9 cellular contexts compared by ENCODE assay signal in the genomic region with DNA sequence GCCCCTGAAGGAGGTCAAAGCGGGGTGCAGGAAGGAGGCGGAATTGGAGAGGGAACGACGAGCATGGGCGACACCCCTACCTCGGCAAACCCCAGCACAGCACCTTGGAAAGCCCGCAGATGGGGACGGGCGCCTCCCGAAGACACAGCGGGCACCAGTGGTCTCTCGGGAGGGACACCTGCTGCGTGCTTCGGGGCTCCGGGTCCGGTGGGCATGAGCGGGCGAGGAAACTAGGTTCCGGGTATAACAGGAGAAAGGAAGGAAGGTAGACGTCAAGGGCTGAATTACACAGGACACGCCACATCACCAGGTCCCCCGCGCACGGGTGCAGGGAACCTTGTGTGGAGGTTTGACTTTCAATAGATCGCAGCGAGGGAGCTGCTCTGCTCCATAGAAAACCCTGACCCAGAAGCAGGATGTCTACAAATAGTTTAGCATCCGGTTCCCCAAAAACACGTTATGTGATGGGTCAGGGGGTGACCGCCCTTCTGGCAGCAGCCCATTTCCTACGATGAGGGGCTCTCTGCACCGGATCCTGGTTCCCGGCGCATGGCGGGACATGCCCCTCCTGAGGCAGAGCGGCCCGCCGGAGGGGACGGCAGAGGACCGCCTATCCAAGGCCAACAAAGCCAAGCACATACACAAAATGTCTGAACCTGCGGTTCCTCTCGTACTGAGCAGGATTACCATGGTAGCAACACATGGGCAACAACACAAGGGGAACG.
A peak's percentile ranks its signal among the peaks of the same experiment; 100 is the strongest.
DNase-seq lines count a peak whose midpoint lies in the region; ATAC-seq and TF ChIP-seq lines count a peak whose summit lies in the region.
"Had no signal": no experiment of that assay in that cellular context is flagged by ENCODE, and none has a peak within 500 bp of the region (broad histone marks: within the 10 kb centered on the region; RNA-seq: fewer than 3 reads in every experiment).

No MANE protein-coding gene starts in this region.

- H3K36me3 Mint-ChIP-seq in HFFc6 (ENCODE audit: low read depth): no peaks in the 10 kb centered on the region

- H3K9ac ChIP-seq in MM.1S (ENCODE audit: low read length): no peak overlapping the region

- H4K20me1 ChIP-seq in MM.1S (ENCODE audit: insufficient read depth, low read length): no peaks in the 10 kb centered on the region

- H3K79me2 ChIP-seq in MM.1S (ENCODE audit: low read length): no peaks in the 10 kb centered on the region

- peak; percentile 17 to 22 for ATAC-seq in activated CD4-positive, CD25-positive, alpha-beta regulatory T cell treated with anti-CD3 and anti-CD28 coated beads, Interleukin-2, amount 50 U/mL, for 24 hours
- peak; percentile 62 for ATAC-seq in stimulated activated naive CD8-positive, alpha-beta T cell treated with anti-CD3 and anti-CD28 coated beads, Interleukin-15, amount 100 ng/mL, for 72 hours

- H3K9me2 ChIP-seq in MM.1S (replicated peaks; ENCODE audit: insufficient read depth, low read length): no peaks in the 10 kb centered on the region

- TF ChIP-seq CTCF in MM.1S (IDR thresholded peaks at IDR 0.05; ENCODE audit: low read length): no peak
- TF ChIP-seq CTCF in left ventricle myocardium inferior (IDR thresholded peaks at IDR 0.05; ENCODE audit: borderline replicate concordance): no peak
- no peak for TF ChIP-seq CTCF in HFFc6 (IDR thresholded peaks at IDR 0.05)

- intact Hi-C loops in left ventricle myocardium inferior (cut with micrococcal nuclease): loop anchor here (5.0 kb wide), 1 partner anchor 97 kb away; no protein-coding TSS in a partner anchor

- no peaks in the 10 kb centered on the region for H3K9me3 ChIP-seq in MM.1S (replicated peaks; ENCODE audit: insufficient read depth, low read length)
- no peaks in the 10 kb centered on the region for H3K9me3 ChIP-seq in left ventricle myocardium inferior (replicated peaks)
- H3K9me3 ChIP-seq: adrenal gland had no signal

- H3F3A ChIP-seq in MM.1S (ENCODE audit: insufficient read depth, low read length): no peaks in the 10 kb centered on the region

- peak overlapping the region; percentile 94 to 97 for H3K27ac Mint-ChIP-seq in stimulated activated naive CD8-positive, alpha-beta T cell treated with anti-CD3 and anti-CD28 coated beads, Interleukin-15, amount 100 ng/mL, for 72 hours
- no peak overlapping the region for H3K27ac Mint-ChIP-seq in HFFc6

- peak overlapping the region; percentile 86; the same call in 1 of the 2 replicates for H3K4me2 ChIP-seq in MM.1S (ENCODE audit: low read depth, low read length)

- peak overlapping the region; percentile 54 for H3K4me3 ChIP-seq in MM.1S (ENCODE audit: low read length)
- H3K4me3 ChIP-seq in left ventricle myocardium inferior: peak overlapping the region; percentile 72

- peaks cover 13% of the 10 kb centered on the region for H3K4me1 Mint-ChIP-seq in stimulated activated naive CD8-positive, alpha-beta T cell treated with anti-CD3 and anti-CD28 coated beads, Interleukin-15, amount 100 ng/mL, for 72 hours
- H3K4me1 Mint-ChIP-seq in HFFc6 (ENCODE audit: low read depth): peaks cover 8% of the 10 kb centered on the region; the same call in 1 of the 2 replicates

- no peaks in the 10 kb centered on the region for H3K9me3 Mint-ChIP-seq in stimulated activated naive CD8-positive, alpha-beta T cell treated with anti-CD3 and anti-CD28 coated beads, Interleukin-15, amount 100 ng/mL, for 72 hours
- H3K9me3 Mint-ChIP-seq in HFFc6: no peaks in the 10 kb centered on the region

- DNase-seq in activated CD4-positive, CD25-positive, alpha-beta regulatory T cell treated with anti-CD3 and anti-CD28 coated beads, Interleukin-2, amount 50 U/mL, for 72 hours: no peak
- DNase-seq in MM.1S: no peak
- DNase-seq in left ventricle myocardium inferior: no peak
- DNase-seq in stimulated activated naive CD8-positive, alpha-beta T cell treated with anti-CD3 and anti-CD28 coated beads, Interleukin-15, amount 100 ng/mL, for 72 hours: peak; percentile 30 to 47
- DNase-seq in HFFc6: no peak
- no peak for DNase-seq in COLO829 (ENCODE audit: low spot score)
- DNase-seq in COR-L47 (lab: John Stamatoyannopoulos, UW): no peak

- H3K27me3 ChIP-seq in MM.1S (replicated peaks; ENCODE audit: insufficient read depth, low read length) (no peaks in the 10 kb centered on the region), left ventricle myocardium inferior (ENCODE audit: low read depth) (peaks cover 12% of the 10 kb centered on the region)

- 0 out of 2 replicates have a peak, but pooled peaks cover 3% of the 10 kb centered on the region for H3K4me1 ChIP-seq in MM.1S (ENCODE audit: low read length)
- H3K4me1 ChIP-seq in left ventricle myocardium inferior: peaks cover 14% of the 10 kb centered on the region

- H3K27ac ChIP-seq in MM.1S (ENCODE audit: low read length) (no peak overlapping the region), left ventricle myocardium inferior (replicated peaks) (peak overlapping the region; percentile 54)
- H3K27ac ChIP-seq: adrenal gland had no signal

- H3K4me3 Mint-ChIP-seq in stimulated activated naive CD8-positive, alpha-beta T cell treated with anti-CD3 and anti-CD28 coated beads, Interleukin-15, amount 100 ng/mL, for 72 hours: peak overlapping the region; percentile 77 to 84
- H3K4me3 Mint-ChIP-seq in HFFc6: no peak overlapping the region

- peaks cover 16% of the 10 kb centered on the region for H3K27me3 Mint-ChIP-seq in stimulated activated naive CD8-positive, alpha-beta T cell treated with anti-CD3 and anti-CD28 coated beads, Interleukin-15, amount 100 ng/mL, for 72 hours
- no peaks in the 10 kb centered on the region; the same call in none of the 2 replicates for H3K27me3 Mint-ChIP-seq in HFFc6 (ENCODE audit: insufficient read depth)

- peak overlapping the region; percentile 81 for H2AFZ ChIP-seq in MM.1S (ENCODE audit: low read length)

- no peaks in the 10 kb centered on the region for H3K36me3 ChIP-seq in MM.1S (replicated peaks; ENCODE audit: insufficient read depth, low read length)
- no peaks in the 10 kb centered on the region for H3K36me3 ChIP-seq in left ventricle myocardium inferior
- H3K36me3 ChIP-seq: adrenal gland had no signal

Comparison
In these comparisons a context has a peak if more than half of its experiments do, and no peak if none do; other contexts are left out.
1. DNase-seq: peak in stimulated activated naive CD8-positive, alpha-beta T cell treated with anti-CD3 and anti-CD28 coated beads, Interleukin-15, amount 100 ng/mL, for 72 hours (2 of 2); none in activated CD4-positive, CD25-positive, alpha-beta regulatory T cell treated with anti-CD3 and anti-CD28 coated beads, Interleukin-2, amount 50 U/mL, for 72 hours (single experiment), MM.1S (single experiment), left ventricle myocardium inferior (single experiment), HFFc6 (single experiment), COLO829 (single experiment) and COR-L47 (single experiment).